ENCODE assay signal across 1 cellular context in genomic region chr7:81684513-81685262, GRCh38.
TF ChIP-seq lines count a peak whose summit lies in the region.

No MANE protein-coding gene starts in this region.

TF ChIP-seq in GM23338, 12 proteins besides CTCF, POLR2A, EP300 and RAD21 (continued from another document):
- TF ChIP-seq, protein P1, sequence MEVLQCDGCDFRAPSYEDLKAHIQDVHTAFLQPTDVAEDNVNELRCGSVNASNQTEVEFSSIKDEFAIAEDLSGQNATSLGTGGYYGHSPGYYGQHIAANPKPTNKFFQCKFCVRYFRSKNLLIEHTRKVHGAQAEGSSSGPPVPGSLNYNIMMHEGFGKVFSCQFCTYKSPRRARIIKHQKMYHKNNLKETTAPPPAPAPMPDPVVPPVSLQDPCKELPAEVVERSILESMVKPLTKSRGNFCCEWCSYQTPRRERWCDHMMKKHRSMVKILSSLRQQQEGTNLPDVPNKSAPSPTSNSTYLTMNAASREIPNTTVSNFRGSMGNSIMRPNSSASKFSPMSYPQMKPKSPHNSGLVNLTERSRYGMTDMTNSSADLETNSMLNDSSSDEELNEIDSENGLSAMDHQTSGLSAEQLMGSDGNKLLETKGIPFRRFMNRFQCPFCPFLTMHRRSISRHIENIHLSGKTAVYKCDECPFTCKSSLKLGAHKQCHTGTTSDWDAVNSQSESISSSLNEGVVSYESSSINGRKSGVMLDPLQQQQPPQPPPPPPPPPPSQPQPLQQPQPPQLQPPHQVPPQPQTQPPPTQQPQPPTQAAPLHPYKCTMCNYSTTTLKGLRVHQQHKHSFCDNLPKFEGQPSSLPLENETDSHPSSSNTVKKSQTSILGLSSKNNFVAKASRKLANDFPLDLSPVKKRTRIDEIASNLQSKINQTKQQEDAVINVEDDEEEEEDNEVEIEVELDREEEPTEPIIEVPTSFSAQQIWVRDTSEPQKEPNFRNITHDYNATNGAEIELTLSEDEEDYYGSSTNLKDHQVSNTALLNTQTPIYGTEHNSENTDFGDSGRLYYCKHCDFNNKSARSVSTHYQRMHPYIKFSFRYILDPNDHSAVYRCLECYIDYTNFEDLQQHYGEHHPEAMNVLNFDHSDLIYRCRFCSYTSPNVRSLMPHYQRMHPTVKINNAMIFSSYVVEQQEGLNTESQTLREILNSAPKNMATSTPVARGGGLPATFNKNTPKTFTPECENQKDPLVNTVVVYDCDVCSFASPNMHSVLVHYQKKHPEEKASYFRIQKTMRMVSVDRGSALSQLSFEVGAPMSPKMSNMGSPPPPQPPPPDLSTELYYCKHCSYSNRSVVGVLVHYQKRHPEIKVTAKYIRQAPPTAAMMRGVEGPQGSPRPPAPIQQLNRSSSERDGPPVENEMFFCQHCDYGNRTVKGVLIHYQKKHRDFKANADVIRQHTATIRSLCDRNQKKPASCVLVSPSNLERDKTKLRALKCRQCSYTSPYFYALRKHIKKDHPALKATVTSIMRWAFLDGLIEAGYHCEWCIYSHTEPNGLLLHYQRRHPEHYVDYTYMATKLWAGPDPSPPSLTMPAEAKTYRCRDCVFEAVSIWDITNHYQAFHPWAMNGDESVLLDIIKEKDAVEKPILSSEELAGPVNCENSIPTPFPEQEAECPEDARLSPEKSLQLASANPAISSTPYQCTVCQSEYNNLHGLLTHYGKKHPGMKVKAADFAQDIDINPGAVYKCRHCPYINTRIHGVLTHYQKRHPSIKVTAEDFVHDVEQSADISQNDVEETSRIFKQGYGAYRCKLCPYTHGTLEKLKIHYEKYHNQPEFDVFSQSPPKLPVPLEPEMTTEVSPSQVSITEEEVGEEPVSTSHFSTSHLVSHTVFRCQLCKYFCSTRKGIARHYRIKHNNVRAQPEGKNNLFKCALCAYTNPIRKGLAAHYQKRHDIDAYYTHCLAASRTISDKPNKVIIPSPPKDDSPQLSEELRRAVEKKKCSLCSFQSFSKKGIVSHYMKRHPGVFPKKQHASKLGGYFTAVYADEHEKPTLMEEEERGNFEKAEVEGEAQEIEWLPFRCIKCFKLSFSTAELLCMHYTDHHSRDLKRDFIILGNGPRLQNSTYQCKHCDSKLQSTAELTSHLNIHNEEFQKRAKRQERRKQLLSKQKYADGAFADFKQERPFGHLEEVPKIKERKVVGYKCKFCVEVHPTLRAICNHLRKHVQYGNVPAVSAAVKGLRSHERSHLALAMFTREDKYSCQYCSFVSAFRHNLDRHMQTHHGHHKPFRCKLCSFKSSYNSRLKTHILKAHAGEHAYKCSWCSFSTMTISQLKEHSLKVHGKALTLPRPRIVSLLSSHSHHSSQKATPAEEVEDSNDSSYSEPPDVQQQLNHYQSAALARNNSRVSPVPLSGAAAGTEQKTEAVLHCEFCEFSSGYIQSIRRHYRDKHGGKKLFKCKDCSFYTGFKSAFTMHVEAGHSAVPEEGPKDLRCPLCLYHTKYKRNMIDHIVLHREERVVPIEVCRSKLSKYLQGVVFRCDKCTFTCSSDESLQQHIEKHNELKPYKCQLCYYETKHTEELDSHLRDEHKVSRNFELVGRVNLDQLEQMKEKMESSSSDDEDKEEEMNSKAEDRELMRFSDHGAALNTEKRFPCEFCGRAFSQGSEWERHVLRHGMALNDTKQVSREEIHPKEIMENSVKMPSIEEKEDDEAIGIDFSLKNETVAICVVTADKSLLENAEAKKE (CRISPR knock-in tag; IDR thresholded peaks at IDR 0.05): no peak
- TF ChIP-seq STAT1 (IDR thresholded peaks at IDR 0.05; ENCODE audit: unreplicated experiment) (no peak), EZH2 (IDR thresholded peaks at IDR 0.05; ENCODE audit: low read depth, unreplicated experiment) (no peak), NANOG (IDR thresholded peaks at IDR 0.05; ENCODE audit: borderline replicate concordance) (no peak), JUNB (IDR thresholded peaks at IDR 0.05; ENCODE audit: unreplicated experiment) (no peak), REST (IDR thresholded peaks at IDR 0.05; ENCODE audit: unreplicated experiment) (no peak), CREB1 (CRISPR knock-in tag; IDR thresholded peaks at IDR 0.05; ENCODE audit: low read depth) (no peak), ETS1 (IDR thresholded peaks at IDR 0.05) (no peak)
